Comparison of ENCODE assay signal across 9 cellular contexts in genomic region chr14:91078095-91078737, GRCh38. TPM values are rescaled to one million over a fixed set of nuclear protein-coding genes. Genes with fewer than 3 reads are reported as not detected.
A peak's percentile ranks its signal among the peaks of the same experiment; 100 is the strongest.
DNase-seq lines count a peak whose midpoint lies in the region; ATAC-seq lines count a peak whose summit lies in the region.
"Had no signal": no experiment of that assay in that cellular context is flagged by ENCODE, and none has a peak within 500 bp of the region (broad histone marks: within the 10 kb centered on the region; RNA-seq: fewer than 3 reads in every experiment).

No MANE protein-coding gene starts in this region.

- intact Hi-C loops in activated T-helper 1 cell treated with anti-CD3 and anti-CD28 coated beads, Interleukin-12 subunit alpha, Interleukin-12 subunit beta, Interleukin-2, Interleukin-4 antibody, amounts not matched to agents 30 ng/mL and 10 ng/mL and 1 ng/mL, durations not matched to agents 14 hours and 24 hours and 36 hours (cut with micrococcal nuclease) = loop anchor here (1.0 kb wide), 6 partner anchors 11 to 150 kb away; partner anchors contain the start of gene DGLUCY
- intact Hi-C loops in Right ventricle myocardium superior (cut with DNase I) = no loop called here

- peak overlapping the region; percentile 85 for H3K27ac Mint-ChIP-seq in activated T-helper 1 cell treated with anti-CD3 and anti-CD28 coated beads, Interleukin-12 subunit alpha, Interleukin-12 subunit beta, Interleukin-2, Interleukin-4 antibody, amounts not matched to agents 30 ng/mL and 10 ng/mL and 1 ng/mL, durations not matched to agents 14 hours and 24 hours and 36 hours

- peaks cover 5% of the 10 kb centered on the region for H3K36me3 Mint-ChIP-seq in activated T-helper 1 cell treated with anti-CD3 and anti-CD28 coated beads, Interleukin-12 subunit alpha, Interleukin-12 subunit beta, Interleukin-2, Interleukin-4 antibody, amounts not matched to agents 30 ng/mL and 10 ng/mL and 1 ng/mL, durations not matched to agents 14 hours and 24 hours and 36 hours (ENCODE audit: low read depth)

- H3K4me3 Mint-ChIP-seq in activated T-helper 1 cell treated with anti-CD3 and anti-CD28 coated beads, Interleukin-12 subunit alpha, Interleukin-12 subunit beta, Interleukin-2, Interleukin-4 antibody, amounts not matched to agents 30 ng/mL and 10 ng/mL and 1 ng/mL, durations not matched to agents 14 hours and 24 hours and 36 hours = peak overlapping the region; percentile 51

- H3K9me3 Mint-ChIP-seq in activated T-helper 1 cell treated with anti-CD3 and anti-CD28 coated beads, Interleukin-12 subunit alpha, Interleukin-12 subunit beta, Interleukin-2, Interleukin-4 antibody, amounts not matched to agents 30 ng/mL and 10 ng/mL and 1 ng/mL, durations not matched to agents 14 hours and 24 hours and 36 hours = no peaks in the 10 kb centered on the region

- ATAC-seq in GM19351 (IDR thresholded peaks at IDR 0.05; ENCODE audit: unreplicated experiment) = peak; percentile 85
- peak; percentile 58 for ATAC-seq in HG03103 (IDR thresholded peaks at IDR 0.05; ENCODE audit: low read depth, unreplicated experiment)
- ATAC-seq in Right ventricle myocardium superior (ENCODE audit: poor library complexity) = no peak
- no peak for ATAC-seq in HG02973 (IDR thresholded peaks at IDR 0.05; ENCODE audit: unreplicated experiment)

- H3K27me3 Mint-ChIP-seq in activated T-helper 1 cell treated with anti-CD3 and anti-CD28 coated beads, Interleukin-12 subunit alpha, Interleukin-12 subunit beta, Interleukin-2, Interleukin-4 antibody, amounts not matched to agents 30 ng/mL and 10 ng/mL and 1 ng/mL, durations not matched to agents 14 hours and 24 hours and 36 hours (ENCODE audit: insufficient read depth) = peaks cover 6% of the 10 kb centered on the region

- peak; percentile 68 for DNase-seq in activated T-helper 1 cell treated with anti-CD3 and anti-CD28 coated beads, Interleukin-12 subunit alpha, Interleukin-12 subunit beta, Interleukin-2, Interleukin-4 antibody, amounts not matched to agents 30 ng/mL and 10 ng/mL and 1 ng/mL, durations not matched to agents 14 hours and 24 hours and 36 hours (ENCODE audit: low spot score)
- DNase-seq in stimulated activated CD4-positive, alpha-beta T cell treated with anti-CD3 and anti-CD28 coated beads, TNF-alpha, amount 100 ng/mL, for 48 hours (ENCODE audit: low read depth in 3 of 3) = peak; percentile 35 to 49 (median 35)
- DNase-seq in Right ventricle myocardium superior = no peak
- DNase-seq in NOMO-1 treated with dmso at 0.1 percent for 144 hours (lab: John Stamatoyannopoulos, UW; ENCODE audit: unreplicated experiment) = no peak
- DNase-seq in HPDE6-E6E7 (ENCODE audit: extremely low spot score) = no peak
- DNase-seq: NCI-H1417 had no signal

- H3K4me1 Mint-ChIP-seq in activated T-helper 1 cell treated with anti-CD3 and anti-CD28 coated beads, Interleukin-12 subunit alpha, Interleukin-12 subunit beta, Interleukin-2, Interleukin-4 antibody, amounts not matched to agents 30 ng/mL and 10 ng/mL and 1 ng/mL, durations not matched to agents 14 hours and 24 hours and 36 hours (ENCODE audit: low read depth) = peaks cover 63% of the 10 kb centered on the region

RNA-seq across cellular contexts. Expression of gene RPS6KA5, which starts 17.8 kb away (rescaled TPM):
- 16.6 and 16.7 TPM in 2 replicates for total RNA-seq in activated T-helper 1 cell treated with anti-CD3 and anti-CD28 coated beads, Interleukin-12 subunit alpha, Interleukin-12 subunit beta, Interleukin-2, Interleukin-4 antibody, amounts not matched to agents 30 ng/mL and 10 ng/mL and 1 ng/mL, durations not matched to agents 14 hours and 24 hours and 36 hours
- 14.6 TPM for total RNA-seq in Right ventricle myocardium superior

RNA-seq across cellular contexts. Expression of gene DGLUCY, which starts 35.7 kb away (rescaled TPM):
- total RNA-seq in activated T-helper 1 cell treated with anti-CD3 and anti-CD28 coated beads, Interleukin-12 subunit alpha, Interleukin-12 subunit beta, Interleukin-2, Interleukin-4 antibody, amounts not matched to agents 30 ng/mL and 10 ng/mL and 1 ng/mL, durations not matched to agents 14 hours and 24 hours and 36 hours = 28.2 and 28.6 TPM in 2 replicates
- 240 TPM for total RNA-seq in Right ventricle myocardium superior

Comparison
In these comparisons a context has a peak if more than half of its experiments do, and no peak if none do; other contexts are left out.
1. ATAC-seq: peak in GM19351 (single experiment) and HG03103 (single experiment); none in Right ventricle myocardium superior (single experiment) and HG02973 (single experiment).
2. DNase-seq: peak in activated T-helper 1 cell treated with anti-CD3 and anti-CD28 coated beads, Interleukin-12 subunit alpha, Interleukin-12 subunit beta, Interleukin-2, Interleukin-4 antibody, amounts not matched to agents 30 ng/mL and 10 ng/mL and 1 ng/mL, durations not matched to agents 14 hours and 24 hours and 36 hours (single experiment) and stimulated activated CD4-positive, alpha-beta T cell treated with anti-CD3 and anti-CD28 coated beads, TNF-alpha, amount 100 ng/mL, for 48 hours (3 of 3); none in Right ventricle myocardium superior (single experiment), NOMO-1 treated with dmso at 0.1 percent for 144 hours (single experiment) and HPDE6-E6E7 (single experiment).